In genomic region chr3:63960048-63960711, GRCh38 we compare ENCODE assay signal across 8 cellular contexts. TPM values are rescaled to one million over a fixed set of nuclear protein-coding genes. Genes with fewer than 3 reads are reported as not detected.
DNase-seq lines count a peak whose midpoint lies in the region; ATAC-seq, FAIRE-seq and TF ChIP-seq lines count a peak whose summit lies in the region.

No MANE protein-coding gene starts in this region.

- peak overlapping the region; percentile 43 for H3K27ac Mint-ChIP-seq in memory B cell

- peaks cover 44% of the 10 kb centered on the region for H3K4me1 ChIP-seq in vagina

- no peaks in the 10 kb centered on the region for H3K27me3 Mint-ChIP-seq in memory B cell

- peak; percentile 95 for FAIRE-seq in bronchial epithelial cell (lab: Jason Lieb, UNC)

- TF ChIP-seq CTCF in bronchial epithelial cell (IDR thresholded peaks at IDR 0.05; ENCODE audit: insufficient read depth, low read length, severe bottlenecking) (no peak), vagina (IDR thresholded peaks at IDR 0.05) (no peak)

- H3K27me3 ChIP-seq in bronchial epithelial cell (ENCODE audit: control insufficient read depth, insufficient read depth, low read length) (no peaks in the 10 kb centered on the region), vagina (no peaks in the 10 kb centered on the region)

- H3K4me3 Mint-ChIP-seq in memory B cell, result no peak overlapping the region

- peak overlapping the region; percentile 54 for H3K27ac ChIP-seq in vagina

- no peaks in the 10 kb centered on the region for H3K9me3 Mint-ChIP-seq in memory B cell

- H3K36me3 Mint-ChIP-seq in memory B cell, result peaks cover 3% of the 10 kb centered on the region

- TF ChIP-seq POLR2A in vagina (IDR thresholded peaks at IDR 0.05), result no peak

- DNase-seq in NOMO-1 treated with DMSO at 0.1 percent for 48 hours (lab: John Stamatoyannopoulos, UW; ENCODE audit: unreplicated experiment) (peak; percentile 6), NOMO-1 treated with dmso at 0.1 percent for 144 hours (lab: John Stamatoyannopoulos, UW; ENCODE audit: unreplicated experiment) (no peak), NCI-H2227 treated with DMSO at 0.1 percent for 48 hours (lab: John Stamatoyannopoulos, UW) (peak; percentile 5), bronchial epithelial cell (ENCODE audit: low read depth) (peak; percentile 80), memory B cell (ENCODE audit: low spot score in 2 of 2) (no peak), vagina (ENCODE audit: extremely low spot score in 2 of 2) (no peak), NCI-H1930 (lab: John Stamatoyannopoulos, UW) (no peak)
- no peak for DNase-seq in central memory CD4-positive, alpha-beta T cell

- no peaks in the 10 kb centered on the region for H3K9me3 ChIP-seq in vagina

- intact Hi-C loops in vagina (cut with DNase I), result no loop called here

- no peak for ATAC-seq in memory B cell (ENCODE audit: low read depth)

- H3K4me1 Mint-ChIP-seq in memory B cell, result peaks cover 20% of the 10 kb centered on the region

- H3K4me3 ChIP-seq in bronchial epithelial cell (ENCODE audit: low read depth, low read length) (peak overlapping the region; percentile 23), vagina (peak overlapping the region; percentile 5 to 27)

- H3K36me3 ChIP-seq in bronchial epithelial cell (ENCODE audit: control insufficient read depth, insufficient read depth, low read length) (no peaks in the 10 kb centered on the region), vagina (no peaks in the 10 kb centered on the region)

RNA-seq across cellular contexts. Expression of gene SCAANT1, which starts 48.0 kb away (rescaled TPM):
- not detected in 2 replicates for total RNA-seq in bronchial epithelial cell
- not detected for total RNA-seq in vagina

Comparison
In these comparisons a context has a peak if more than half of its experiments do, and no peak if none do; other contexts are left out.
1. DNase-seq: peak in NOMO-1 treated with DMSO at 0.1 percent for 48 hours (single experiment), NCI-H2227 treated with DMSO at 0.1 percent for 48 hours (single experiment) and bronchial epithelial cell (single experiment); none in NOMO-1 treated with dmso at 0.1 percent for 144 hours (single experiment), memory B cell (0 of 2), vagina (0 of 2), NCI-H1930 (0 of 2) and central memory CD4-positive, alpha-beta T cell (single experiment).